In genomic region chr3:9110802-9111201, GRCh38 we compare ENCODE assay signal across 1 cellular context.
TF ChIP-seq lines count a peak whose summit lies in the region.

No MANE protein-coding gene starts in this region.

TF ChIP-seq in H1, 55 proteins besides CTCF, POLR2A, EP300 and RAD21 (continued from another document):
- TF ChIP-seq CHD7 (IDR thresholded peaks at IDR 0.05; ENCODE audit: insufficient replicate concordance, low read length) (no peak), ZNF274 (IDR thresholded peaks at IDR 0.05; ENCODE audit: borderline replicate concordance, extremely low read depth, low read length) (no peak), TAF1 (IDR thresholded peaks at IDR 0.05; ENCODE audit: low read depth, low read length) (no peak), SIX5 (IDR thresholded peaks at IDR 0.05; ENCODE audit: low read depth, low read length) (no peak), RNF2 (IDR thresholded peaks at IDR 0.05; ENCODE audit: borderline replicate concordance, low read depth, low read length, missing control alignments, poor library complexity, severe bottlenecking) (no peak), RFX5 (IDR thresholded peaks at IDR 0.05; ENCODE audit: borderline replicate concordance, low read depth, low read length) (no peak), EGR1 (IDR thresholded peaks at IDR 0.05; ENCODE audit: borderline replicate concordance, low read depth, low read length) (no peak), SP4 (IDR thresholded peaks at IDR 0.05; ENCODE audit: low read length) (no peak), TCF12 (IDR thresholded peaks at IDR 0.05; ENCODE audit: low read depth, low read length) (no peak)
- TF ChIP-seq, protein P1, sequence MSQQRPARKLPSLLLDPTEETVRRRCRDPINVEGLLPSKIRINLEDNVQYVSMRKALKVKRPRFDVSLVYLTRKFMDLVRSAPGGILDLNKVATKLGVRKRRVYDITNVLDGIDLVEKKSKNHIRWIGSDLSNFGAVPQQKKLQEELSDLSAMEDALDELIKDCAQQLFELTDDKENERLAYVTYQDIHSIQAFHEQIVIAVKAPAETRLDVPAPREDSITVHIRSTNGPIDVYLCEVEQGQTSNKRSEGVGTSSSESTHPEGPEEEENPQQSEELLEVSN (IDR thresholded peaks at IDR 0.05), result no peak
TF ChIP-seq in H1: peak in this region for 0.
